9 cellular contexts compared by ENCODE assay signal in genomic region chr14:23186913-23187654, GRCh38. TPM values are rescaled to one million over a fixed set of nuclear protein-coding genes. Genes with fewer than 3 reads are reported as not detected.
DNase-seq lines count a peak whose midpoint lies in the region; ATAC-seq and TF ChIP-seq lines count a peak whose summit lies in the region.
"Had no signal": no experiment of that assay in that cellular context is flagged by ENCODE, and none has a peak within 500 bp of the region (broad histone marks: within the 10 kb centered on the region; RNA-seq: fewer than 3 reads in every experiment).

No MANE protein-coding gene starts in this region.

- H3K27me3 Mint-ChIP-seq in naive thymus-derived CD4-positive, alpha-beta T cell: peaks cover 0 to 19% (median 0%) of the 10 kb centered on the region in 5 donors

- peak; percentile 57 for DNase-seq in SIG-M5 treated with dmso at 0.1 percent for 504 hours (lab: John Stamatoyannopoulos, UW; ENCODE audit: unreplicated experiment)
- DNase-seq in SIG-M5 (lab: John Stamatoyannopoulos, UW): no peak
- DNase-seq in LNCaP clone FGC (ENCODE audit: low read depth): peak; percentile 64
- peak; percentile 74 for DNase-seq in SK-MEL-5 (ENCODE audit: low read depth, low spot score)
- no peak for DNase-seq in epithelial cell of proximal tubule (ENCODE audit: low read depth)
- DNase-seq in naive thymus-derived CD4-positive, alpha-beta T cell: peak in 7 of 9 donors; percentile 25 to 55 (median 36)
- DNase-seq: activated T-cell treated with anti-CD3 and anti-CD28 coated beads, Interleukin-2, amount 50 U/mL, for 4 hours had no signal

- CTCF ChIA-PET in naive thymus-derived CD4-positive, alpha-beta T cell (lab: Charles Lee): interaction anchor here (0.6 to 12.2 kb wide), 23 partner anchors 9 to 1322 kb away, joined by 3 to 250 read pairs (median 4); partner anchors contain the start of gene CEBPE

- intact Hi-C loops in naive thymus-derived CD4-positive, alpha-beta T cell (cut with micrococcal nuclease): loop anchor here (1.0 to 10.0 kb wide), 6 partner anchors 67 to 202 kb away; partner anchors contain the start of gene AJUBA (in 1 of the 2)

- H3K9me3 Mint-ChIP-seq in naive thymus-derived CD4-positive, alpha-beta T cell: no peaks in the 10 kb centered on the region
- H3K9me3 Mint-ChIP-seq: activated T-cell treated with anti-CD3 and anti-CD28 coated beads, Interleukin-2, amount 50 U/mL, for 4 hours had no signal

- no peaks in the 10 kb centered on the region for H3K27me3 ChIP-seq in naive thymus-derived CD4-positive, alpha-beta T cell (ENCODE audit: control insufficient read depth in 2 of 2, insufficient read depth in 2 of 2, low read length in 2 of 2)

- H3K4me1 Mint-ChIP-seq in naive thymus-derived CD4-positive, alpha-beta T cell: peaks cover 0 to 11% (median 2%) of the 10 kb centered on the region in 7 donors

- in situ Hi-C loops in SK-MEL-5 (cut with HindIII; ENCODE audit: low pct_unique_long_range_greater_than_20kb, low sequenced_read_pairs): no loop called here

- no peaks in the 10 kb centered on the region for H3K9me3 ChIP-seq in naive thymus-derived CD4-positive, alpha-beta T cell (ENCODE audit: control insufficient read depth in 2 of 3, low read length in 3 of 3)

- peak; percentile 90 for TF ChIP-seq CTCF in LNCaP clone FGC (IDR thresholded peaks at IDR 0.05; ENCODE audit: control insufficient read depth, extremely low read depth, insufficient read depth)
- TF ChIP-seq CTCF in epithelial cell of proximal tubule (conservative IDR thresholded peaks at IDR 0.05; ENCODE audit: low read depth, low read length): peak; percentile 87

- peak; percentile 73 for ATAC-seq in naive thymus-derived CD4-positive, alpha-beta T cell
- no peak for ATAC-seq in HG02571 (IDR thresholded peaks at IDR 0.05; ENCODE audit: unreplicated experiment)
- ATAC-seq in GM19452 (IDR thresholded peaks at IDR 0.05; ENCODE audit: unreplicated experiment): no peak

- H3K4me3 ChIP-seq in LNCaP clone FGC (ENCODE audit: low read depth, low read length) (no peak overlapping the region), epithelial cell of proximal tubule (ENCODE audit: low read depth, low read length) (no peak overlapping the region)
- no peak overlapping the region for H3K4me3 ChIP-seq in naive thymus-derived CD4-positive, alpha-beta T cell (ENCODE audit: low read length)

- H3K36me3 Mint-ChIP-seq in naive thymus-derived CD4-positive, alpha-beta T cell: no peaks in the 10 kb centered on the region

- POLR2A ChIA-PET in naive thymus-derived CD4-positive, alpha-beta T cell (lab: Charles Lee): interaction anchor here (1.3 to 7.0 kb wide), 3 partner anchors 67 to 118 kb away, joined by 3 to 43 read pairs (median 6); partner anchors contain the start of genes ACIN1 and CEBPE

- H3K4me3 Mint-ChIP-seq in naive thymus-derived CD4-positive, alpha-beta T cell: no peak overlapping the region
- H3K4me3 Mint-ChIP-seq: activated T-cell treated with anti-CD3 and anti-CD28 coated beads, Interleukin-2, amount 50 U/mL, for 4 hours had no signal

- H3K4me1 ChIP-seq in naive thymus-derived CD4-positive, alpha-beta T cell (ENCODE audit: control insufficient read depth in 2 of 2, insufficient read depth in 2 of 2, low read length in 2 of 2): peaks cover 3 to 4% of the 10 kb centered on the region in 2 donors

- no peak overlapping the region for H3K27ac ChIP-seq in naive thymus-derived CD4-positive, alpha-beta T cell (ENCODE audit: low read depth, low read length)

- no peaks in the 10 kb centered on the region for H3K36me3 ChIP-seq in naive thymus-derived CD4-positive, alpha-beta T cell (ENCODE audit: control insufficient read depth in 2 of 3, insufficient read depth in 3 of 3, low read length in 3 of 3)

- peak overlapping the region in 3 of 9 donors; percentile 12 to 65 (median 26) for H3K27ac Mint-ChIP-seq in naive thymus-derived CD4-positive, alpha-beta T cell

RNA-seq across cellular contexts. Expression of gene SLC7A8, which starts 3.6 kb away (rescaled TPM):
- total RNA-seq in SK-MEL-5 (2014; rRNA removed; shearing (Covaris generic)): 27.8 and 30.8 TPM in 2 replicates
- polyA plus RNA-seq in SK-MEL-5 (2015; cell fraction: cytosol; rRNA removed): 35.1 and 40.3 TPM in 2 replicates
- 8.3 and 15.9 TPM in 2 replicates for polyA plus RNA-seq in SK-MEL-5 (2015; cell fraction: nucleus; rRNA removed)
- total RNA-seq in epithelial cell of proximal tubule: 1.4 and 3.3 TPM in 2 replicates
- 1 to 10 TPM in 4 of 5 experiments, under 1 TPM in 1; 0.36 to 7.7 (median 2.5) TPM for total RNA-seq in naive thymus-derived CD4-positive, alpha-beta T cell
- polyA plus RNA-seq in naive thymus-derived CD4-positive, alpha-beta T cell: 1 to 10 TPM; 1.2 to 4.0 TPM

RNA-seq across cellular contexts. Expression of gene RNF212B, which starts 50.7 kb away (rescaled TPM):
- total RNA-seq in SK-MEL-5 (2014; rRNA removed; shearing (Covaris generic)): not detected in 2 replicates
- polyA plus RNA-seq in SK-MEL-5 (2015; cell fraction: cytosol; rRNA removed): not detected in 2 replicates
- not detected in 2 replicates for polyA plus RNA-seq in SK-MEL-5 (2015; cell fraction: nucleus; rRNA removed)
- total RNA-seq in epithelial cell of proximal tubule: not detected in 2 replicates
- not detected for total RNA-seq in naive thymus-derived CD4-positive, alpha-beta T cell
- polyA plus RNA-seq in naive thymus-derived CD4-positive, alpha-beta T cell: not detected
- total RNA-seq: activated T-cell treated with anti-CD3 and anti-CD28 coated beads, Interleukin-2, amount 50 U/mL, for 4 hours had no signal

Comparison
In these comparisons a context has a peak if more than half of its experiments do, and no peak if none do; other contexts are left out.
1. DNase-seq: peak in SIG-M5 treated with dmso at 0.1 percent for 504 hours (single experiment), LNCaP clone FGC (single experiment), SK-MEL-5 (single experiment) and naive thymus-derived CD4-positive, alpha-beta T cell (7 of 9); none in SIG-M5 (single experiment) and epithelial cell of proximal tubule (single experiment).